In genomic region chr15:58437531-58438105, GRCh38 we compare ENCODE assay signal across 26 cellular contexts. TPM values are rescaled to one million over a fixed set of nuclear protein-coding genes. Genes with fewer than 3 reads are reported as not detected.
"Had no signal": no experiment of that assay in that cellular context is flagged by ENCODE, and none has a peak within 500 bp of the region (broad histone marks: within the 10 kb centered on the region; RNA-seq: fewer than 3 reads in every experiment).

No MANE protein-coding gene starts in this region.

- H3K36me3 Mint-ChIP-seq: activated CD8-positive, alpha-beta memory T cell treated with anti-CD3 and anti-CD28 coated beads, Interleukin-2, amount 10 ng/mL, durations not matched to agents 7 days and 5 days; activated naive CD4-positive, alpha-beta T cell treated with anti-CD3 and anti-CD28 coated beads, Interleukin-2, amount 50 U/mL, for 24 hours; brain; WTC11 had no signal

- DNase-seq: activated CD4-positive, alpha-beta T cell treated with anti-CD3 and anti-CD28 coated beads, Interleukin-2, amount 10 ng/mL, durations not matched to agents 24 days and 14 days; activated CD4-positive, alpha-beta T cell treated with anti-CD3 and anti-CD28 coated beads, Interleukin-2, amount 50 U/mL, for 48 hours; activated CD4-positive, CD25-positive, alpha-beta regulatory T cell treated with anti-CD3 and anti-CD28 coated beads, Interleukin-2, amount 50 U/mL, for 72 hours; activated CD8-positive, alpha-beta memory T cell treated with anti-CD3 and anti-CD28 coated beads, Interleukin-2, amount 10 ng/mL, durations not matched to agents 7 days and 5 days; activated effector memory CD4-positive, alpha-beta T cell treated with Interleukin-2 at 50 U/mL for 16 hours; activated naive CD4-positive, alpha-beta T cell; activated naive CD8-positive, alpha-beta T cell treated with anti-CD3 and anti-CD28 coated beads, Interleukin-2, amount 50 U/mL, for 24 hours; activated T-cell treated with anti-CD3 and anti-CD28 coated beads, Interleukin-2, amount 50 U/mL, for 24 hours; amygdala; Kasumi-1; KBM-7; NCI-H1105 treated with DMSO at 0.1 percent for 48 hours; NCI-H1436 treated with DMSO at 0.1 percent for 48 hours; NCI-H187; NCI-H2081; PC-3; SHP77 had no signal

- H3K27me3 ChIP-seq: cardiac muscle cell had no signal

- H3K27ac ChIP-seq: cardiac muscle cell had no signal

- H3K4me3 Mint-ChIP-seq: activated CD4-positive, alpha-beta T cell treated with anti-CD3 and anti-CD28 coated beads, Interleukin-2, amount 10 ng/mL, durations not matched to agents 24 days and 14 days; activated CD8-positive, alpha-beta memory T cell treated with anti-CD3 and anti-CD28 coated beads, Interleukin-2, amount 10 ng/mL, durations not matched to agents 7 days and 5 days; activated naive CD4-positive, alpha-beta T cell treated with anti-CD3 and anti-CD28 coated beads, Interleukin-2, amount 50 U/mL, for 24 hours; activated naive CD8-positive, alpha-beta T cell treated with anti-CD3 and anti-CD28 coated beads, Interleukin-2, amount 50 U/mL, for 24 hours; activated T-cell treated with anti-CD3 and anti-CD28 coated beads, Interleukin-2, amount 50 U/mL, for 24 hours; activated T-helper 1 cell treated with anti-CD3 and anti-CD28 coated beads, Interleukin-12 subunit alpha, Interleukin-12 subunit beta, Interleukin-2, Interleukin-4 antibody, amounts not matched to agents 30 ng/mL and 10 ng/mL and 1 ng/mL, durations not matched to agents 14 hours and 24 hours and 36 hours; brain; T-helper 1 cell treated with Interleukin-12 subunit alpha and Interleukin-12 subunit beta and Interleukin-4 antibody, amounts not matched to agents 30 μg/mL and 1 μg/mL, for 36 hours; WTC11 had no signal

- H3K9me3 Mint-ChIP-seq: activated CD4-positive, alpha-beta T cell treated with anti-CD3 and anti-CD28 coated beads, Interleukin-2, amount 10 ng/mL, durations not matched to agents 24 days and 14 days; activated naive CD4-positive, alpha-beta T cell treated with anti-CD3 and anti-CD28 coated beads, Interleukin-2, amount 50 U/mL, for 24 hours; activated naive CD8-positive, alpha-beta T cell treated with anti-CD3 and anti-CD28 coated beads, Interleukin-2, amount 50 U/mL, for 24 hours; activated T-cell treated with anti-CD3 and anti-CD28 coated beads, Interleukin-2, amount 50 U/mL, for 24 hours; activated T-helper 1 cell treated with anti-CD3 and anti-CD28 coated beads, Interleukin-12 subunit alpha, Interleukin-12 subunit beta, Interleukin-2, Interleukin-4 antibody, amounts not matched to agents 30 ng/mL and 10 ng/mL and 1 ng/mL, durations not matched to agents 14 hours and 24 hours and 36 hours; T-helper 1 cell treated with Interleukin-12 subunit alpha and Interleukin-12 subunit beta and Interleukin-4 antibody, amounts not matched to agents 30 μg/mL and 1 μg/mL, for 36 hours; WTC11 had no signal

- H3K27me3 Mint-ChIP-seq: activated CD4-positive, alpha-beta T cell treated with anti-CD3 and anti-CD28 coated beads, Interleukin-2, amount 10 ng/mL, durations not matched to agents 24 days and 14 days; activated CD8-positive, alpha-beta memory T cell treated with anti-CD3 and anti-CD28 coated beads, Interleukin-2, amount 10 ng/mL, durations not matched to agents 7 days and 5 days; activated naive CD4-positive, alpha-beta T cell treated with anti-CD3 and anti-CD28 coated beads, Interleukin-2, amount 50 U/mL, for 24 hours; activated naive CD8-positive, alpha-beta T cell treated with anti-CD3 and anti-CD28 coated beads, Interleukin-2, amount 50 U/mL, for 24 hours; activated T-cell treated with anti-CD3 and anti-CD28 coated beads, Interleukin-2, amount 50 U/mL, for 24 hours had no signal

- ATAC-seq: activated CD8-positive, alpha-beta memory T cell treated with anti-CD3 and anti-CD28 coated beads, Interleukin-2, amount 10 ng/mL, durations not matched to agents 7 days and 5 days; activated naive CD8-positive, alpha-beta T cell treated with anti-CD3 and anti-CD28 coated beads, Interleukin-2, amount 50 U/mL, for 24 hours; PC-3; WTC11 had no signal

- H3K4me3 ChIP-seq: cardiac muscle cell had no signal

- FAIRE-seq: astrocyte, RCC 7860 had no signal

- H3K27ac Mint-ChIP-seq: activated CD4-positive, alpha-beta T cell treated with anti-CD3 and anti-CD28 coated beads, Interleukin-2, amount 10 ng/mL, durations not matched to agents 24 days and 14 days; activated CD8-positive, alpha-beta memory T cell treated with anti-CD3 and anti-CD28 coated beads, Interleukin-2, amount 10 ng/mL, durations not matched to agents 7 days and 5 days; activated naive CD4-positive, alpha-beta T cell treated with anti-CD3 and anti-CD28 coated beads, Interleukin-2, amount 50 U/mL, for 24 hours; activated naive CD8-positive, alpha-beta T cell treated with anti-CD3 and anti-CD28 coated beads, Interleukin-2, amount 50 U/mL, for 24 hours; activated T-cell treated with anti-CD3 and anti-CD28 coated beads, Interleukin-2, amount 50 U/mL, for 24 hours; activated T-helper 1 cell treated with anti-CD3 and anti-CD28 coated beads, Interleukin-12 subunit alpha, Interleukin-12 subunit beta, Interleukin-2, Interleukin-4 antibody, amounts not matched to agents 30 ng/mL and 10 ng/mL and 1 ng/mL, durations not matched to agents 14 hours and 24 hours and 36 hours; T-helper 1 cell treated with Interleukin-12 subunit alpha and Interleukin-12 subunit beta and Interleukin-4 antibody, amounts not matched to agents 30 μg/mL and 1 μg/mL, for 36 hours; WTC11 had no signal

- H3K36me3 ChIP-seq: cardiac muscle cell had no signal

RNA-seq across cellular contexts. Expression of gene LIPC, which starts 5.8 kb away (rescaled TPM):
- total RNA-seq: astrocyte, cardiac muscle cell, PC-3, SK-MEL-5, WTC11 had no signal
- polyA plus RNA-seq: cardiac muscle cell had no signal
